ENCODE assay signal across 1 cellular context in the genomic region with DNA sequence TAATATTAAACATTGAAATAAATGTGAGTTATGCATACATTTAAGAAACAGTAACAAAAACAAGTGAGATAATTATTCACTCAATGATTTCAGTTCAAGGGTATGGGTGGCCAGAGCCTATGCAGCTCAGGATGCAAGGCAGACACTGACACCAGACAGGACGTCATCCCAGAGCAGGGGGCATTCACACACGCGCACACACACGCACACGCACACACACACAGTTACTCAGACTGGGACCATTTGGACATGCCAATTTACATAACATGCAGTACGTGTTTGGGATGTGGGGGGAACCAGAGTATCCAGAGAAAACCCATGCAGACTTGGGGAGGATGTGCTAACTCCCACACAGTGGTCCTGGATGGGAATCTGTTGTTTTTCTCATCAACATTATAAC.
TF ChIP-seq lines count a peak whose summit lies in the region.

No MANE protein-coding gene starts in this region.

TF ChIP-seq in HepG2, 621 proteins besides CTCF, POLR2A, EP300 and RAD21:
- TF ChIP-seq, protein P1, sequence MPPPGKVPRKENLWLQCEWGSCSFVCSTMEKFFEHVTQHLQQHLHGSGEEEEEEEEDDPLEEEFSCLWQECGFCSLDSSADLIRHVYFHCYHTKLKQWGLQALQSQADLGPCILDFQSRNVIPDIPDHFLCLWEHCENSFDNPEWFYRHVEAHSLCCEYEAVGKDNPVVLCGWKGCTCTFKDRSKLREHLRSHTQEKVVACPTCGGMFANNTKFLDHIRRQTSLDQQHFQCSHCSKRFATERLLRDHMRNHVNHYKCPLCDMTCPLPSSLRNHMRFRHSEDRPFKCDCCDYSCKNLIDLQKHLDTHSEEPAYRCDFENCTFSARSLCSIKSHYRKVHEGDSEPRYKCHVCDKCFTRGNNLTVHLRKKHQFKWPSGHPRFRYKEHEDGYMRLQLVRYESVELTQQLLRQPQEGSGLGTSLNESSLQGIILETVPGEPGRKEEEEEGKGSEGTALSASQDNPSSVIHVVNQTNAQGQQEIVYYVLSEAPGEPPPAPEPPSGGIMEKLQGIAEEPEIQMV (CRISPR knock-in tag; IDR thresholded peaks at IDR 0.05; ENCODE audit: low read depth), result no peak
- TF ChIP-seq, protein P2, sequence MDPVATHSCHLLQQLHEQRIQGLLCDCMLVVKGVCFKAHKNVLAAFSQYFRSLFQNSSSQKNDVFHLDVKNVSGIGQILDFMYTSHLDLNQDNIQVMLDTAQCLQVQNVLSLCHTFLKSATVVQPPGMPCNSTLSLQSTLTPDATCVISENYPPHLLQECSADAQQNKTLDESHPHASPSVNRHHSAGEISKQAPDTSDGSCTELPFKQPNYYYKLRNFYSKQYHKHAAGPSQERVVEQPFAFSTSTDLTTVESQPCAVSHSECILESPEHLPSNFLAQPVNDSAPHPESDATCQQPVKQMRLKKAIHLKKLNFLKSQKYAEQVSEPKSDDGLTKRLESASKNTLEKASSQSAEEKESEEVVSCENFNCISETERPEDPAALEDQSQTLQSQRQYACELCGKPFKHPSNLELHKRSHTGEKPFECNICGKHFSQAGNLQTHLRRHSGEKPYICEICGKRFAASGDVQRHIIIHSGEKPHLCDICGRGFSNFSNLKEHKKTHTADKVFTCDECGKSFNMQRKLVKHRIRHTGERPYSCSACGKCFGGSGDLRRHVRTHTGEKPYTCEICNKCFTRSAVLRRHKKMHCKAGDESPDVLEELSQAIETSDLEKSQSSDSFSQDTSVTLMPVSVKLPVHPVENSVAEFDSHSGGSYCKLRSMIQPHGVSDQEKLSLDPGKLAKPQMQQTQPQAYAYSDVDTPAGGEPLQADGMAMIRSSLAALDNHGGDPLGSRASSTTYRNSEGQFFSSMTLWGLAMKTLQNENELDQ (CRISPR knock-in tag; IDR thresholded peaks at IDR 0.05; ENCODE audit: borderline replicate concordance), result no peak
- TF ChIP-seq, protein P3, sequence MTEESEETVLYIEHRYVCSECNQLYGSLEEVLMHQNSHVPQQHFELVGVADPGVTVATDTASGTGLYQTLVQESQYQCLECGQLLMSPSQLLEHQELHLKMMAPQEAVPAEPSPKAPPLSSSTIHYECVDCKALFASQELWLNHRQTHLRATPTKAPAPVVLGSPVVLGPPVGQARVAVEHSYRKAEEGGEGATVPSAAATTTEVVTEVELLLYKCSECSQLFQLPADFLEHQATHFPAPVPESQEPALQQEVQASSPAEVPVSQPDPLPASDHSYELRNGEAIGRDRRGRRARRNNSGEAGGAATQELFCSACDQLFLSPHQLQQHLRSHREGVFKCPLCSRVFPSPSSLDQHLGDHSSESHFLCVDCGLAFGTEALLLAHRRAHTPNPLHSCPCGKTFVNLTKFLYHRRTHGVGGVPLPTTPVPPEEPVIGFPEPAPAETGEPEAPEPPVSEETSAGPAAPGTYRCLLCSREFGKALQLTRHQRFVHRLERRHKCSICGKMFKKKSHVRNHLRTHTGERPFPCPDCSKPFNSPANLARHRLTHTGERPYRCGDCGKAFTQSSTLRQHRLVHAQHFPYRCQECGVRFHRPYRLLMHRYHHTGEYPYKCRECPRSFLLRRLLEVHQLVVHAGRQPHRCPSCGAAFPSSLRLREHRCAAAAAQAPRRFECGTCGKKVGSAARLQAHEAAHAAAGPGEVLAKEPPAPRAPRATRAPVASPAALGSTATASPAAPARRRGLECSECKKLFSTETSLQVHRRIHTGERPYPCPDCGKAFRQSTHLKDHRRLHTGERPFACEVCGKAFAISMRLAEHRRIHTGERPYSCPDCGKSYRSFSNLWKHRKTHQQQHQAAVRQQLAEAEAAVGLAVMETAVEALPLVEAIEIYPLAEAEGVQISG (CRISPR knock-in tag; IDR thresholded peaks at IDR 0.05), result no peak
- no peak for TF ChIP-seq SSRP1 (CRISPR knock-in tag; IDR thresholded peaks at IDR 0.05)
- TF ChIP-seq ZIK1 (CRISPR knock-in tag; IDR thresholded peaks at IDR 0.05; ENCODE audit: borderline replicate concordance, low read depth), result no peak
- TF ChIP-seq GATA4 (IDR thresholded peaks at IDR 0.05; ENCODE audit: borderline replicate concordance, low read depth), result no peak
- TF ChIP-seq, protein P4, sequence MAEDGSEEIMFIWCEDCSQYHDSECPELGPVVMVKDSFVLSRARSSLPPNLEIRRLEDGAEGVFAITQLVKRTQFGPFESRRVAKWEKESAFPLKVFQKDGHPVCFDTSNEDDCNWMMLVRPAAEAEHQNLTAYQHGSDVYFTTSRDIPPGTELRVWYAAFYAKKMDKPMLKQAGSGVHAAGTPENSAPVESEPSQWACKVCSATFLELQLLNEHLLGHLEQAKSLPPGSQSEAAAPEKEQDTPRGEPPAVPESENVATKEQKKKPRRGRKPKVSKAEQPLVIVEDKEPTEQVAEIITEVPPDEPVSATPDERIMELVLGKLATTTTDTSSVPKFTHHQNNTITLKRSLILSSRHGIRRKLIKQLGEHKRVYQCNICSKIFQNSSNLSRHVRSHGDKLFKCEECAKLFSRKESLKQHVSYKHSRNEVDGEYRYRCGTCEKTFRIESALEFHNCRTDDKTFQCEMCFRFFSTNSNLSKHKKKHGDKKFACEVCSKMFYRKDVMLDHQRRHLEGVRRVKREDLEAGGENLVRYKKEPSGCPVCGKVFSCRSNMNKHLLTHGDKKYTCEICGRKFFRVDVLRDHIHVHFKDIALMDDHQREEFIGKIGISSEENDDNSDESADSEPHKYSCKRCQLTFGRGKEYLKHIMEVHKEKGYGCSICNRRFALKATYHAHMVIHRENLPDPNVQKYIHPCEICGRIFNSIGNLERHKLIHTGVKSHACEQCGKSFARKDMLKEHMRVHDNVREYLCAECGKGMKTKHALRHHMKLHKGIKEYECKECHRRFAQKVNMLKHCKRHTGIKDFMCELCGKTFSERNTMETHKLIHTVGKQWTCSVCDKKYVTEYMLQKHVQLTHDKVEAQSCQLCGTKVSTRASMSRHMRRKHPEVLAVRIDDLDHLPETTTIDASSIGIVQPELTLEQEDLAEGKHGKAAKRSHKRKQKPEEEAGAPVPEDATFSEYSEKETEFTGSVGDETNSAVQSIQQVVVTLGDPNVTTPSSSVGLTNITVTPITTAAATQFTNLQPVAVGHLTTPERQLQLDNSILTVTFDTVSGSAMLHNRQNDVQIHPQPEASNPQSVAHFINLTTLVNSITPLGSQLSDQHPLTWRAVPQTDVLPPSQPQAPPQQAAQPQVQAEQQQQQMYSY (CRISPR knock-in tag; IDR thresholded peaks at IDR 0.05), result no peak
- TF ChIP-seq REXO4 (CRISPR knock-in tag; IDR thresholded peaks at IDR 0.05; ENCODE audit: borderline replicate concordance), result no peak
- no peak for TF ChIP-seq HMGA1 (CRISPR knock-in tag; conservative IDR thresholded peaks at IDR 0.05)
- no peak for TF ChIP-seq ZNF550 (CRISPR knock-in tag; IDR thresholded peaks at IDR 0.05; ENCODE audit: borderline replicate concordance)
- no peak for TF ChIP-seq ZFX (CRISPR knock-in tag; IDR thresholded peaks at IDR 0.05; ENCODE audit: low read depth)
- TF ChIP-seq RBM22 (optimal IDR thresholded peaks at IDR 0.05; ENCODE audit: low read length), result no peak
- no peak for TF ChIP-seq ATF7 (IDR thresholded peaks at IDR 0.05)
- no peak for TF ChIP-seq ATF7 (CRISPR knock-in tag; IDR thresholded peaks at IDR 0.05)
- TF ChIP-seq ZNF496 (CRISPR knock-in tag; IDR thresholded peaks at IDR 0.05; ENCODE audit: insufficient replicate concordance), result no peak
- TF ChIP-seq MAZ (IDR thresholded peaks at IDR 0.05; ENCODE audit: borderline replicate concordance, low read depth, low read length), result no peak
- TF ChIP-seq MAZ (CRISPR knock-in tag; IDR thresholded peaks at IDR 0.05; ENCODE audit: low read depth), result no peak
- TF ChIP-seq, protein P5, sequence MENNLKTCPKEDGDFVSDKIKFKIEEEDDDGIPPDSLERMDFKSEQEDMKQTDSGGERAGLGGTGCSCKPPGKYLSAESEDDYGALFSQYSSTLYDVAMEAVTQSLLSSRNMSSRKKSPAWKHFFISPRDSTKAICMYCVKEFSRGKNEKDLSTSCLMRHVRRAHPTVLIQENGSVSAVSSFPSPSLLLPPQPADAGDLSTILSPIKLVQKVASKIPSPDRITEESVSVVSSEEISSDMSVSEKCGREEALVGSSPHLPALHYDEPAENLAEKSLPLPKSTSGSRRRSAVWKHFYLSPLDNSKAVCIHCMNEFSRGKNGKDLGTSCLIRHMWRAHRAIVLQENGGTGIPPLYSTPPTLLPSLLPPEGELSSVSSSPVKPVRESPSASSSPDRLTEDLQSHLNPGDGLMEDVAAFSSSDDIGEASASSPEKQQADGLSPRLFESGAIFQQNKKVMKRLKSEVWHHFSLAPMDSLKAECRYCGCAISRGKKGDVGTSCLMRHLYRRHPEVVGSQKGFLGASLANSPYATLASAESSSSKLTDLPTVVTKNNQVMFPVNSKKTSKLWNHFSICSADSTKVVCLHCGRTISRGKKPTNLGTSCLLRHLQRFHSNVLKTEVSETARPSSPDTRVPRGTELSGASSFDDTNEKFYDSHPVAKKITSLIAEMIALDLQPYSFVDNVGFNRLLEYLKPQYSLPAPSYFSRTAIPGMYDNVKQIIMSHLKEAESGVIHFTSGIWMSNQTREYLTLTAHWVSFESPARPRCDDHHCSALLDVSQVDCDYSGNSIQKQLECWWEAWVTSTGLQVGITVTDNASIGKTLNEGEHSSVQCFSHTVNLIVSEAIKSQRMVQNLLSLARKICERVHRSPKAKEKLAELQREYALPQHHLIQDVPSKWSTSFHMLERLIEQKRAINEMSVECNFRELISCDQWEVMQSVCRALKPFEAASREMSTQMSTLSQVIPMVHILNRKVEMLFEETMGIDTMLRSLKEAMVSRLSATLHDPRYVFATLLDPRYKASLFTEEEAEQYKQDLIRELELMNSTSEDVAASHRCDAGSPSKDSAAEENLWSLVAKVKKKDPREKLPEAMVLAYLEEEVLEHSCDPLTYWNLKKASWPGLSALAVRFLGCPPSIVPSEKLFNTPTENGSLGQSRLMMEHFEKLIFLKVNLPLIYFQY (CRISPR knock-in tag; IDR thresholded peaks at IDR 0.05; ENCODE audit: borderline replicate concordance), result no peak
- no peak for TF ChIP-seq ZNF562 (CRISPR knock-in tag; IDR thresholded peaks at IDR 0.05; ENCODE audit: borderline replicate concordance)
- no peak for TF ChIP-seq STAG1 (CRISPR knock-in tag; IDR thresholded peaks at IDR 0.05)
- no peak for TF ChIP-seq CENPX (CRISPR knock-in tag; IDR thresholded peaks at IDR 0.05)
- TF ChIP-seq, protein P6, sequence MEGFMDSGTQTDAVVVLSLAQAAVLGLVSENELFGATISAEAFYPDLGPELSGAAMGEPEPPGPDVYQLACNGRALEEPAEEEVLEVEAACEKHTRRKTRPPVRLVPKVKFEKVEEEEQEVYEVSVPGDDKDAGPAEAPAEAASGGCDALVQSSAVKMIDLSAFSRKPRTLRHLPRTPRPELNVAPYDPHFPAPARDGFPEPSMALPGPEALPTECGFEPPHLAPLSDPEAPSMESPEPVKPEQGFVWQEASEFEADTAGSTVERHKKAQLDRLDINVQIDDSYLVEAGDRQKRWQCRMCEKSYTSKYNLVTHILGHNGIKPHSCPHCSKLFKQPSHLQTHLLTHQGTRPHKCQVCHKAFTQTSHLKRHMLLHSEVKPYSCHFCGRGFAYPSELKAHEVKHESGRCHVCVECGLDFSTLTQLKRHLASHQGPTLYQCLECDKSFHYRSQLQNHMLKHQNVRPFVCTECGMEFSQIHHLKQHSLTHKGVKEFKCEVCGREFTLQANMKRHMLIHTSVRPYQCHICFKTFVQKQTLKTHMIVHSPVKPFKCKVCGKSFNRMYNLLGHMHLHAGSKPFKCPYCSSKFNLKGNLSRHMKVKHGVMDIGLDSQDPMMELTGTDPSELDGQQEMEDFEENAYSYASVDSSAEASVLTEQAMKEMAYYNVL (CRISPR knock-in tag; IDR thresholded peaks at IDR 0.05; ENCODE audit: borderline replicate concordance), result no peak
